1 cellular context compared by ENCODE assay signal in genomic region chr14:91144425-91145145, GRCh38.
TF ChIP-seq lines count a peak whose summit lies in the region.

No MANE protein-coding gene starts in this region.

TF ChIP-seq in H1, 55 proteins besides CTCF, POLR2A, EP300 and RAD21 (continued from another document):
- no peak for TF ChIP-seq EGR1 (IDR thresholded peaks at IDR 0.05; ENCODE audit: borderline replicate concordance, low read depth, low read length)
- no peak for TF ChIP-seq KDM4A (IDR thresholded peaks at IDR 0.05; ENCODE audit: low read depth, low read length, severe bottlenecking)
- no peak for TF ChIP-seq MAX (IDR thresholded peaks at IDR 0.05)
- TF ChIP-seq MAFK (IDR thresholded peaks at IDR 0.05; ENCODE audit: low read depth, low read length), result no peak
- no peak for TF ChIP-seq RFX5 (IDR thresholded peaks at IDR 0.05; ENCODE audit: borderline replicate concordance, low read depth, low read length)
- TF ChIP-seq HDAC6 (IDR thresholded peaks at IDR 0.05; ENCODE audit: low read depth, low read length), result no peak
- no peak for TF ChIP-seq RXRA (IDR thresholded peaks at IDR 0.05; ENCODE audit: insufficient read depth, low read depth, low read length)
- TF ChIP-seq SIN3A (conservative IDR thresholded peaks at IDR 0.05 in 1 of 2, IDR thresholded peaks at IDR 0.05 in 1 of 2; ENCODE audit: low read depth in 1 of 2, low read length in 2 of 2), result no peak
- TF ChIP-seq, protein P1, sequence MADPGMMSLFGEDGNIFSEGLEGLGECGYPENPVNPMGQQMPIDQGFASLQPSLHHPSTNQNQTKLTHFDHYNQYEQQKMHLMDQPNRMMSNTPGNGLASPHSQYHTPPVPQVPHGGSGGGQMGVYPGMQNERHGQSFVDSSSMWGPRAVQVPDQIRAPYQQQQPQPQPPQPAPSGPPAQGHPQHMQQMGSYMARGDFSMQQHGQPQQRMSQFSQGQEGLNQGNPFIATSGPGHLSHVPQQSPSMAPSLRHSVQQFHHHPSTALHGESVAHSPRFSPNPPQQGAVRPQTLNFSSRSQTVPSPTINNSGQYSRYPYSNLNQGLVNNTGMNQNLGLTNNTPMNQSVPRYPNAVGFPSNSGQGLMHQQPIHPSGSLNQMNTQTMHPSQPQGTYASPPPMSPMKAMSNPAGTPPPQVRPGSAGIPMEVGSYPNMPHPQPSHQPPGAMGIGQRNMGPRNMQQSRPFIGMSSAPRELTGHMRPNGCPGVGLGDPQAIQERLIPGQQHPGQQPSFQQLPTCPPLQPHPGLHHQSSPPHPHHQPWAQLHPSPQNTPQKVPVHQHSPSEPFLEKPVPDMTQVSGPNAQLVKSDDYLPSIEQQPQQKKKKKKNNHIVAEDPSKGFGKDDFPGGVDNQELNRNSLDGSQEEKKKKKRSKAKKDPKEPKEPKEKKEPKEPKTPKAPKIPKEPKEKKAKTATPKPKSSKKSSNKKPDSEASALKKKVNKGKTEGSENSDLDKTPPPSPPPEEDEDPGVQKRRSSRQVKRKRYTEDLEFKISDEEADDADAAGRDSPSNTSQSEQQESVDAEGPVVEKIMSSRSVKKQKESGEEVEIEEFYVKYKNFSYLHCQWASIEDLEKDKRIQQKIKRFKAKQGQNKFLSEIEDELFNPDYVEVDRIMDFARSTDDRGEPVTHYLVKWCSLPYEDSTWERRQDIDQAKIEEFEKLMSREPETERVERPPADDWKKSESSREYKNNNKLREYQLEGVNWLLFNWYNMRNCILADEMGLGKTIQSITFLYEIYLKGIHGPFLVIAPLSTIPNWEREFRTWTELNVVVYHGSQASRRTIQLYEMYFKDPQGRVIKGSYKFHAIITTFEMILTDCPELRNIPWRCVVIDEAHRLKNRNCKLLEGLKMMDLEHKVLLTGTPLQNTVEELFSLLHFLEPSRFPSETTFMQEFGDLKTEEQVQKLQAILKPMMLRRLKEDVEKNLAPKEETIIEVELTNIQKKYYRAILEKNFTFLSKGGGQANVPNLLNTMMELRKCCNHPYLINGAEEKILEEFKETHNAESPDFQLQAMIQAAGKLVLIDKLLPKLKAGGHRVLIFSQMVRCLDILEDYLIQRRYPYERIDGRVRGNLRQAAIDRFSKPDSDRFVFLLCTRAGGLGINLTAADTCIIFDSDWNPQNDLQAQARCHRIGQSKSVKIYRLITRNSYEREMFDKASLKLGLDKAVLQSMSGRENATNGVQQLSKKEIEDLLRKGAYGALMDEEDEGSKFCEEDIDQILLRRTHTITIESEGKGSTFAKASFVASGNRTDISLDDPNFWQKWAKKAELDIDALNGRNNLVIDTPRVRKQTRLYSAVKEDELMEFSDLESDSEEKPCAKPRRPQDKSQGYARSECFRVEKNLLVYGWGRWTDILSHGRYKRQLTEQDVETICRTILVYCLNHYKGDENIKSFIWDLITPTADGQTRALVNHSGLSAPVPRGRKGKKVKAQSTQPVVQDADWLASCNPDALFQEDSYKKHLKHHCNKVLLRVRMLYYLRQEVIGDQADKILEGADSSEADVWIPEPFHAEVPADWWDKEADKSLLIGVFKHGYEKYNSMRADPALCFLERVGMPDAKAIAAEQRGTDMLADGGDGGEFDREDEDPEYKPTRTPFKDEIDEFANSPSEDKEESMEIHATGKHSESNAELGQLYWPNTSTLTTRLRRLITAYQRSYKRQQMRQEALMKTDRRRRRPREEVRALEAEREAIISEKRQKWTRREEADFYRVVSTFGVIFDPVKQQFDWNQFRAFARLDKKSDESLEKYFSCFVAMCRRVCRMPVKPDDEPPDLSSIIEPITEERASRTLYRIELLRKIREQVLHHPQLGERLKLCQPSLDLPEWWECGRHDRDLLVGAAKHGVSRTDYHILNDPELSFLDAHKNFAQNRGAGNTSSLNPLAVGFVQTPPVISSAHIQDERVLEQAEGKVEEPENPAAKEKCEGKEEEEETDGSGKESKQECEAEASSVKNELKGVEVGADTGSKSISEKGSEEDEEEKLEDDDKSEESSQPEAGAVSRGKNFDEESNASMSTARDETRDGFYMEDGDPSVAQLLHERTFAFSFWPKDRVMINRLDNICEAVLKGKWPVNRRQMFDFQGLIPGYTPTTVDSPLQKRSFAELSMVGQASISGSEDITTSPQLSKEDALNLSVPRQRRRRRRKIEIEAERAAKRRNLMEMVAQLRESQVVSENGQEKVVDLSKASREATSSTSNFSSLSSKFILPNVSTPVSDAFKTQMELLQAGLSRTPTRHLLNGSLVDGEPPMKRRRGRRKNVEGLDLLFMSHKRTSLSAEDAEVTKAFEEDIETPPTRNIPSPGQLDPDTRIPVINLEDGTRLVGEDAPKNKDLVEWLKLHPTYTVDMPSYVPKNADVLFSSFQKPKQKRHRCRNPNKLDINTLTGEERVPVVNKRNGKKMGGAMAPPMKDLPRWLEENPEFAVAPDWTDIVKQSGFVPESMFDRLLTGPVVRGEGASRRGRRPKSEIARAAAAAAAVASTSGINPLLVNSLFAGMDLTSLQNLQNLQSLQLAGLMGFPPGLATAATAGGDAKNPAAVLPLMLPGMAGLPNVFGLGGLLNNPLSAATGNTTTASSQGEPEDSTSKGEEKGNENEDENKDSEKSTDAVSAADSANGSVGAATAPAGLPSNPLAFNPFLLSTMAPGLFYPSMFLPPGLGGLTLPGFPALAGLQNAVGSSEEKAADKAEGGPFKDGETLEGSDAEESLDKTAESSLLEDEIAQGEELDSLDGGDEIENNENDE (IDR thresholded peaks at IDR 0.05; ENCODE audit: insufficient replicate concordance, low read length), result no peak
- no peak for TF ChIP-seq HDAC2 (IDR thresholded peaks at IDR 0.05; ENCODE audit: borderline replicate concordance in 1 of 2, low read depth in 2 of 2, low read length in 2 of 2)
- no peak for TF ChIP-seq CHD1 (IDR thresholded peaks at IDR 0.05; ENCODE audit: low read depth, low read length)
- no peak for TF ChIP-seq GTF2F1 (IDR thresholded peaks at IDR 0.05; ENCODE audit: borderline replicate concordance, low read depth, low read length)
- no peak for TF ChIP-seq BRCA1 (IDR thresholded peaks at IDR 0.05; ENCODE audit: low read depth, low read length)
